ENCODE assay signal across 24 cellular contexts in genomic region chr16:85422124-85422373, GRCh38.
DNase-seq lines count a peak whose midpoint lies in the region; ATAC-seq, FAIRE-seq and TF ChIP-seq lines count a peak whose summit lies in the region.
"Had no signal": no experiment of that assay in that cellular context is flagged by ENCODE, and none has a peak within 500 bp of the region (broad histone marks: within the 10 kb centered on the region; RNA-seq: fewer than 3 reads in every experiment).

No MANE protein-coding gene starts in this region.

- no peak for ATAC-seq in activated naive CD8-positive, alpha-beta T cell treated with anti-CD3 and anti-CD28 coated beads, Interleukin-2, amount 50 U/mL, for 24 hours
- ATAC-seq: gastrocnemius medialis; naive thymus-derived CD4-positive, alpha-beta T cell; stimulated activated effector memory CD8-positive, alpha-beta T cell treated with anti-CD3 and anti-CD28 coated beads, Interleukin-12 subunit alpha, Interleukin-12 subunit beta, amount 100 ng/mL, for 72 hours; T-cell had no signal

- H3K27me3 Mint-ChIP-seq in activated naive CD8-positive, alpha-beta T cell treated with anti-CD3 and anti-CD28 coated beads, Interleukin-2, amount 50 U/mL, for 24 hours = peaks cover 11% of the 10 kb centered on the region
- H3K27me3 Mint-ChIP-seq: CD4-positive, alpha-beta T cell had no signal

- no peak overlapping the region for H3K23ac ChIP-seq in neuronal stem cell (ENCODE audit: low read depth, low read length, poor library complexity)

- H4K8ac ChIP-seq in neuronal stem cell (ENCODE audit: low read depth, low read length) = no peak overlapping the region

- WGBS in neuronal stem cell (ENCODE audit: extremely low coverage in 2 of 2, insufficient read length in 2 of 2, insufficient replicate concordance in 1 of 2), 2 donors = no CpG with 5 or more reads among the region's 11 CpGs

- no peaks in the 10 kb centered on the region for H3K79me1 ChIP-seq in neuronal stem cell (ENCODE audit: low read depth, low read length)

- H3K27me3 ChIP-seq in H7 (ENCODE audit: control insufficient read depth, insufficient read depth, low read length) (no peaks in the 10 kb centered on the region), neuronal stem cell (ENCODE audit: control insufficient read depth in 3 of 3, insufficient read depth in 3 of 3, low read depth in 1 of 3, low read length in 3 of 3) (peaks cover 0 to 9% (median 2%) of the 10 kb centered on the region in 3 experiments)
- H3K27me3 ChIP-seq: ascending aorta, gastrocnemius medialis, pancreas had no signal

- no peaks in the 10 kb centered on the region for H3K9me3 Mint-ChIP-seq in activated naive CD8-positive, alpha-beta T cell treated with anti-CD3 and anti-CD28 coated beads, Interleukin-2, amount 50 U/mL, for 24 hours
- H3K9me3 Mint-ChIP-seq: activated CD4-positive, alpha-beta T cell treated with anti-CD3 and anti-CD28 coated beads, Interleukin-2, amount 10 ng/mL, durations not matched to agents 24 days and 14 days; CD4-positive, alpha-beta T cell; stimulated activated effector memory CD8-positive, alpha-beta T cell treated with anti-CD3 and anti-CD28 coated beads, Interleukin-12 subunit alpha, Interleukin-12 subunit beta, amount 100 ng/mL, for 72 hours; T-cell had no signal

- H3K36me3 ChIP-seq in H7 (replicated peaks; ENCODE audit: control insufficient read depth, insufficient read depth, low read length) (no peaks in the 10 kb centered on the region), neuronal stem cell (replicated peaks in 1 of 2; ENCODE audit: control insufficient read depth in 2 of 2, insufficient read depth in 2 of 2, low read length in 2 of 2) (no peaks in the 10 kb centered on the region)
- H3K36me3 ChIP-seq: ascending aorta, gastrocnemius medialis, pancreas, thoracic aorta had no signal

- H2AK5ac ChIP-seq in neuronal stem cell (ENCODE audit: low read depth, low read length) = peak overlapping the region; percentile 80

- peaks cover 8 to 31% of the 10 kb centered on the region in 2 donors for H3K4me1 ChIP-seq in neuronal stem cell (ENCODE audit: control insufficient read depth in 2 of 2, insufficient read depth in 1 of 2, low read depth in 1 of 2, low read length in 2 of 2)

- H3K4me3 ChIP-seq in H7 (ENCODE audit: insufficient read depth, low read depth, low read length) = no peak overlapping the region
- H3K4me3 ChIP-seq in neuronal stem cell (ENCODE audit: low read length in 2 of 2) = no peak overlapping the region
- H3K4me3 ChIP-seq: ascending aorta, gastrocnemius medialis, pancreas, thoracic aorta had no signal

- no peak overlapping the region for H3K9ac ChIP-seq in neuronal stem cell (ENCODE audit: low read depth, low read length, poor library complexity)

- no peak overlapping the region for H3K4me2 ChIP-seq in neuronal stem cell (ENCODE audit: insufficient read depth, low read length, poor library complexity, severe bottlenecking)

- FAIRE-seq in GM12892 (lab: Jason Lieb, UNC) = no peak
- FAIRE-seq: pancreas had no signal

- H3K27ac Mint-ChIP-seq in activated naive CD8-positive, alpha-beta T cell treated with anti-CD3 and anti-CD28 coated beads, Interleukin-2, amount 50 U/mL, for 24 hours = no peak overlapping the region
- H3K27ac Mint-ChIP-seq: activated CD4-positive, alpha-beta T cell treated with anti-CD3 and anti-CD28 coated beads, Interleukin-2, amount 10 ng/mL, durations not matched to agents 24 days and 14 days; CD4-positive, alpha-beta T cell; memory B cell; naive thymus-derived CD4-positive, alpha-beta T cell; stimulated activated effector memory CD8-positive, alpha-beta T cell treated with anti-CD3 and anti-CD28 coated beads, Interleukin-12 subunit alpha, Interleukin-12 subunit beta, amount 100 ng/mL, for 72 hours; T-cell had no signal

- H2BK15ac ChIP-seq in neuronal stem cell (ENCODE audit: low read length) = no peak overlapping the region

- H3K27ac ChIP-seq in neuronal stem cell (replicated peaks; ENCODE audit: low read length) = no peak overlapping the region
- H3K27ac ChIP-seq: ascending aorta, gastrocnemius medialis, thoracic aorta had no signal

- H3K4me3 Mint-ChIP-seq in activated naive CD8-positive, alpha-beta T cell treated with anti-CD3 and anti-CD28 coated beads, Interleukin-2, amount 50 U/mL, for 24 hours = no peak overlapping the region
- H3K4me3 Mint-ChIP-seq: activated CD4-positive, alpha-beta T cell treated with anti-CD3 and anti-CD28 coated beads, Interleukin-2, amount 10 ng/mL, durations not matched to agents 24 days and 14 days; CD4-positive, alpha-beta T cell; memory B cell; naive thymus-derived CD4-positive, alpha-beta T cell; stimulated activated effector memory CD8-positive, alpha-beta T cell treated with anti-CD3 and anti-CD28 coated beads, Interleukin-12 subunit alpha, Interleukin-12 subunit beta, amount 100 ng/mL, for 72 hours; T-cell had no signal

- peaks cover 2% of the 10 kb centered on the region for H3K4me1 Mint-ChIP-seq in activated naive CD8-positive, alpha-beta T cell treated with anti-CD3 and anti-CD28 coated beads, Interleukin-2, amount 50 U/mL, for 24 hours
- H3K4me1 Mint-ChIP-seq: memory B cell had no signal

- H2BK12ac ChIP-seq in neuronal stem cell (ENCODE audit: low read length) = no peak overlapping the region

- no peak overlapping the region for H2BK120ac ChIP-seq in neuronal stem cell (ENCODE audit: low read depth, low read length)

- peak overlapping the region; percentile 66 for H3K18ac ChIP-seq in neuronal stem cell (ENCODE audit: low read length)

- no peaks in the 10 kb centered on the region for H3K36me3 Mint-ChIP-seq in activated naive CD8-positive, alpha-beta T cell treated with anti-CD3 and anti-CD28 coated beads, Interleukin-2, amount 50 U/mL, for 24 hours (ENCODE audit: low read depth)
- H3K36me3 Mint-ChIP-seq: memory B cell; naive thymus-derived CD4-positive, alpha-beta T cell; stimulated activated effector memory CD8-positive, alpha-beta T cell treated with anti-CD3 and anti-CD28 coated beads, Interleukin-12 subunit alpha, Interleukin-12 subunit beta, amount 100 ng/mL, for 72 hours; T-cell had no signal

- no peaks in the 10 kb centered on the region for H3K9me3 ChIP-seq in neuronal stem cell (replicated peaks in 1 of 2; ENCODE audit: control insufficient read depth in 2 of 2, insufficient read depth in 1 of 2, low read depth in 1 of 2, low read length in 2 of 2)
- H3K9me3 ChIP-seq: ascending aorta, gastrocnemius medialis, pancreas, thoracic aorta had no signal

- peak overlapping the region; percentile 43 for H2AFZ ChIP-seq in neuronal stem cell (ENCODE audit: low read length)

- peak; percentile 52 for DNase-seq in activated CD8-positive, alpha-beta memory T cell treated with anti-CD3 and anti-CD28 coated beads for 24 hours
- DNase-seq in activated CD8-positive, alpha-beta memory T cell treated with anti-CD3 and anti-CD28 coated beads, Interleukin-2, amount 50 U/mL, for 4 hours = no peak
- DNase-seq in H7 = peak; percentile 83
- DNase-seq in activated naive CD8-positive, alpha-beta T cell treated with anti-CD3 and anti-CD28 coated beads, Interleukin-2, amount 50 U/mL, for 24 hours = peak; percentile 1
- DNase-seq in neuronal stem cell (ENCODE audit: low spot score) = no peak
- no peak for DNase-seq in GM12892 (ENCODE audit: insufficient read length)
- no peak for DNase-seq in germinal center (ENCODE audit: low spot score)
- no peak for DNase-seq in COLO668 (lab: John Stamatoyannopoulos, UW; ENCODE audit: unreplicated experiment)
- DNase-seq: activated CD4-positive, alpha-beta T cell treated with anti-CD3 and anti-CD28 coated beads, Interleukin-2, amount 10 ng/mL, durations not matched to agents 24 days and 14 days; activated T-cell treated with anti-CD3 and anti-CD28 coated beads for 4 hours; DMS79 treated with DMSO at 0.1 percent for 48 hours; gastrocnemius medialis; KBM-7; naive thymus-derived CD4-positive, alpha-beta T cell; NCI-H1694; NCI-H524 treated with DMSO at 0.1 percent for 48 hours; SHP77 treated with DMSO at 0.1 percent for 48 hours had no signal

- TF ChIP-seq POLR2A in GM12892 (IDR thresholded peaks at IDR 0.05; ENCODE audit: low read depth, low read length) = no peak

- H2BK5ac ChIP-seq in neuronal stem cell (ENCODE audit: low read length) = no peak overlapping the region

- no peak overlapping the region for H3K14ac ChIP-seq in neuronal stem cell (ENCODE audit: low read length)

- no peak overlapping the region for H3K4ac ChIP-seq in neuronal stem cell (ENCODE audit: low read length)

- H4K91ac ChIP-seq in neuronal stem cell (ENCODE audit: low read depth, low read length, poor library complexity) = no peak overlapping the region

Comparison
In these comparisons a context has a peak if more than half of its experiments do, and no peak if none do; other contexts are left out.
1. DNase-seq: peak in activated CD8-positive, alpha-beta memory T cell treated with anti-CD3 and anti-CD28 coated beads for 24 hours (single experiment), H7 (single experiment) and activated naive CD8-positive, alpha-beta T cell treated with anti-CD3 and anti-CD28 coated beads, Interleukin-2, amount 50 U/mL, for 24 hours (single experiment); none in activated CD8-positive, alpha-beta memory T cell treated with anti-CD3 and anti-CD28 coated beads, Interleukin-2, amount 50 U/mL, for 4 hours (single experiment), neuronal stem cell (single experiment), GM12892 (single experiment), germinal center (single experiment) and COLO668 (single experiment).